Comparison of ENCODE assay signal across 2 cellular contexts in genomic region chr10:60975716-60976115, GRCh38.
TF ChIP-seq lines count a peak whose summit lies in the region.

No MANE protein-coding gene starts in this region.

TF ChIP-seq in GM12891, 5 proteins besides CTCF, POLR2A, EP300 and RAD21:
- TF ChIP-seq SPI1 (IDR thresholded peaks at IDR 0.05; ENCODE audit: low read depth, low read length): peak; percentile 70
- TF ChIP-seq POLR2AphosphoS5 (IDR thresholded peaks at IDR 0.05; ENCODE audit: low read depth, low read length): no peak

TF ChIP-seq in GM12878, 131 proteins besides CTCF, POLR2A, EP300 and RAD21:
- TF ChIP-seq SPI1 (IDR thresholded peaks at IDR 0.05; ENCODE audit: borderline replicate concordance, insufficient read depth, low read depth, low read length) (peak; percentile 62), ZNF687 (IDR thresholded peaks at IDR 0.05) (no peak)
- TF ChIP-seq, protein P1, sequence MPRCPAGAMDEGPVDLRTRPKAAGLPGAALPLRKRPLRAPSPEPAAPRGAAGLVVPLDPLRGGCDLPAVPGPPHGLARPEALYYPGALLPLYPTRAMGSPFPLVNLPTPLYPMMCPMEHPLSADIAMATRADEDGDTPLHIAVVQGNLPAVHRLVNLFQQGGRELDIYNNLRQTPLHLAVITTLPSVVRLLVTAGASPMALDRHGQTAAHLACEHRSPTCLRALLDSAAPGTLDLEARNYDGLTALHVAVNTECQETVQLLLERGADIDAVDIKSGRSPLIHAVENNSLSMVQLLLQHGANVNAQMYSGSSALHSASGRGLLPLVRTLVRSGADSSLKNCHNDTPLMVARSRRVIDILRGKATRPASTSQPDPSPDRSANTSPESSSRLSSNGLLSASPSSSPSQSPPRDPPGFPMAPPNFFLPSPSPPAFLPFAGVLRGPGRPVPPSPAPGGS (IDR thresholded peaks at IDR 0.05; ENCODE audit: borderline replicate concordance, insufficient read depth, low read depth, low read length, poor library complexity, severe bottlenecking): no peak
